28 cellular contexts compared by ENCODE assay signal in genomic region chr9:98593354-98594253, GRCh38.
"Had no signal": no experiment of that assay in that cellular context is flagged by ENCODE, and none has a peak within 500 bp of the region (broad histone marks: within the 10 kb centered on the region; RNA-seq: fewer than 3 reads in every experiment).

No MANE protein-coding gene starts in this region.

- H3K27me3 ChIP-seq: colonic mucosa, foreskin keratinocyte, right atrium auricular region, vagina had no signal

- ATAC-seq: foreskin keratinocyte; gastroesophageal sphincter; left lobe of liver; sciatic nerve; stimulated activated effector memory CD8-positive, alpha-beta T cell treated with anti-CD3 and anti-CD28 coated beads, Interleukin-12 subunit alpha, Interleukin-12 subunit beta, amount 100 ng/mL, for 72 hours had no signal

- H3K36me3 ChIP-seq: colonic mucosa, esophagus muscularis mucosa, gastroesophageal sphincter, prostate gland, right atrium auricular region, thoracic aorta, tibial nerve, vagina had no signal

- H3K27ac Mint-ChIP-seq: dendritic cell treated with granulocyte-macrophage colony-stimulating factor and Interleukin-4, amounts not matched to agents 40 ng/mL and 50 ng/mL, for 4 days; immature natural killer cell; memory B cell; naive B cell; natural killer cell treated with Interleukin-12 subunit alpha and Interleukin-12 subunit beta and Interleukin-15 and Interleukin-18, amount 100 ng/mL, for 72 hours; stimulated activated effector memory CD8-positive, alpha-beta T cell treated with anti-CD3 and anti-CD28 coated beads, Interleukin-12 subunit alpha, Interleukin-12 subunit beta, amount 100 ng/mL, for 72 hours had no signal

- H3K4me3 Mint-ChIP-seq: dendritic cell treated with granulocyte-macrophage colony-stimulating factor and Interleukin-4, amounts not matched to agents 40 ng/mL and 50 ng/mL, for 4 days; immature natural killer cell; memory B cell; naive B cell; natural killer cell treated with Interleukin-12 subunit alpha and Interleukin-12 subunit beta and Interleukin-15 and Interleukin-18, amount 100 ng/mL, for 72 hours; neural crest cell; stimulated activated effector memory CD8-positive, alpha-beta T cell treated with anti-CD3 and anti-CD28 coated beads, Interleukin-12 subunit alpha, Interleukin-12 subunit beta, amount 100 ng/mL, for 72 hours had no signal

- H3K27ac ChIP-seq: colonic mucosa, esophagus muscularis mucosa, foreskin keratinocyte, gastroesophageal sphincter, prostate gland, right atrium auricular region, thoracic aorta, tibial nerve, vagina had no signal

- H3K4me3 ChIP-seq: colonic mucosa, esophagus muscularis mucosa, gastroesophageal sphincter, lung, prostate gland, right atrium auricular region, smooth muscle cell, thoracic aorta, tibial nerve, vagina had no signal

- H3K4me1 ChIP-seq: colonic mucosa, esophagus muscularis mucosa, foreskin keratinocyte, gastroesophageal sphincter, prostate gland, right atrium auricular region, tibial nerve, vagina had no signal

- H3K9me3 ChIP-seq: colonic mucosa, esophagus muscularis mucosa, gastroesophageal sphincter, prostate gland, right atrium auricular region, thoracic aorta, tibial nerve, vagina had no signal

- DNase-seq: cerebellar nuclear complex; colonic mucosa; effector memory CD4-positive, alpha-beta T cell; foreskin keratinocyte; hypothalamus; immature natural killer cell; islet precursor cell; kidney glomerular epithelial cell; naive B cell; stimulated activated CD4-positive, alpha-beta T cell treated with anti-CD3 and anti-CD28 coated beads, Interleukin-2, amount 100 ng/mL, for 24 hours; stimulated activated CD4-positive, alpha-beta T cell treated with anti-CD3 and anti-CD28 coated beads, Interleukin-4, amount 100 ng/mL, for 24 hours; stimulated activated naive CD4-positive, alpha-beta T cell treated with Interleukin-2 at 50 U/mL for 16 hours had no signal

- H3K4me1 Mint-ChIP-seq: immature natural killer cell; memory B cell; naive B cell; neural crest cell; stimulated activated effector memory CD8-positive, alpha-beta T cell treated with anti-CD3 and anti-CD28 coated beads, Interleukin-12 subunit alpha, Interleukin-12 subunit beta, amount 100 ng/mL, for 72 hours had no signal

- H3K36me3 Mint-ChIP-seq: immature natural killer cell; memory B cell; naive B cell; natural killer cell treated with Interleukin-12 subunit alpha and Interleukin-12 subunit beta and Interleukin-15 and Interleukin-18, amount 100 ng/mL, for 72 hours; stimulated activated effector memory CD8-positive, alpha-beta T cell treated with anti-CD3 and anti-CD28 coated beads, Interleukin-12 subunit alpha, Interleukin-12 subunit beta, amount 100 ng/mL, for 72 hours had no signal

- H3K9me3 Mint-ChIP-seq: dendritic cell treated with granulocyte-macrophage colony-stimulating factor and Interleukin-4, amounts not matched to agents 40 ng/mL and 50 ng/mL, for 4 days; immature natural killer cell; memory B cell; natural killer cell treated with Interleukin-12 subunit alpha and Interleukin-12 subunit beta and Interleukin-15 and Interleukin-18, amount 100 ng/mL, for 72 hours; neural crest cell; stimulated activated effector memory CD8-positive, alpha-beta T cell treated with anti-CD3 and anti-CD28 coated beads, Interleukin-12 subunit alpha, Interleukin-12 subunit beta, amount 100 ng/mL, for 72 hours had no signal
